Comparison of ENCODE assay signal across 1 cellular context in genomic region chr1:46340404-46341221, GRCh38.
A peak's percentile ranks its signal among the peaks of the same experiment; 100 is the strongest.
TF ChIP-seq lines count a peak whose summit lies in the region.

Gene NSUN4, plus strand, starts transcription at chr1:46340807. Its CDS starts 20 bp downstream, at chr1:46340827.

TF ChIP-seq in GM12878, 131 proteins besides CTCF, POLR2A, EP300 and RAD21 (continued from another document and continues in another):
- TF ChIP-seq PRDM15 (CRISPR knock-in tag; IDR thresholded peaks at IDR 0.05) (no peak), CBX3 (IDR thresholded peaks at IDR 0.05; ENCODE audit: borderline replicate concordance, low read depth) (no peak), RAD51 (IDR thresholded peaks at IDR 0.05) (no peak), POLR2AphosphoS5 (IDR thresholded peaks at IDR 0.05; ENCODE audit: low read length) (peak; percentile 75), ZNF24 (IDR thresholded peaks at IDR 0.05) (no peak), IKZF1 (conservative IDR thresholded peaks at IDR 0.05) (peak; percentile 96), RUNX3 (IDR thresholded peaks at IDR 0.05; ENCODE audit: low read length) (peak; percentile 59), ZNF687 (IDR thresholded peaks at IDR 0.05) (peak; percentile 65; the same call in 1 of the 2 replicates), MAX (IDR thresholded peaks at IDR 0.05; ENCODE audit: low read depth, low read length) (peak; percentile 41; the same call in 1 of the 2 replicates), BRCA1 (IDR thresholded peaks at IDR 0.05; ENCODE audit: low read depth, low read length) (no peak), EGR1 (IDR thresholded peaks at IDR 0.05; ENCODE audit: borderline replicate concordance in 1 of 2, low read depth in 2 of 2, low read length in 2 of 2) (no peak), REST (IDR thresholded peaks at IDR 0.05; ENCODE audit: low read depth, low read length) (no peak), MTA2 (IDR thresholded peaks at IDR 0.05; ENCODE audit: low read depth) (0 out of 2 replicates have a peak, but pooled peaks have one; percentile 40), SUPT20H (IDR thresholded peaks at IDR 0.05; ENCODE audit: borderline replicate concordance, control insufficient read depth, low read depth, low read length) (no peak), ZBTB11 (CRISPR knock-in tag; IDR thresholded peaks at IDR 0.05) (peak; percentile 87), TCF12 (IDR thresholded peaks at IDR 0.05; ENCODE audit: low read depth, low read length) (no peak), PAX5 (IDR thresholded peaks at IDR 0.05; ENCODE audit: borderline replicate concordance, low read depth, low read length) (peak; percentile 50; the same call in 1 of the 2 replicates), RELA (IDR thresholded peaks at IDR 0.05; ENCODE audit: borderline replicate concordance, partially characterized antibody) (peak; percentile 89), EED (IDR thresholded peaks at IDR 0.05; ENCODE audit: low read depth) (peak; percentile 85), NR2F1 (conservative IDR thresholded peaks at IDR 0.05) (no peak), HCFC1 (IDR thresholded peaks at IDR 0.05; ENCODE audit: low read length) (peak; percentile 59), MEF2A (IDR thresholded peaks at IDR 0.05; ENCODE audit: insufficient read depth, low read depth, low read length) (peak; percentile 64; the same call in 1 of the 2 replicates), POU2F2 (IDR thresholded peaks at IDR 0.05; ENCODE audit: borderline replicate concordance, low read depth, low read length) (peak; percentile 54; the same call in 1 of the 3 replicates), SMC3 (IDR thresholded peaks at IDR 0.05; ENCODE audit: borderline replicate concordance, low read length) (peak; percentile 26; the same call in 1 of the 2 replicates), CREB1 (IDR thresholded peaks at IDR 0.05; ENCODE audit: low read depth) (peak; percentile 98), JUNB (IDR thresholded peaks at IDR 0.05) (no peak; the same call in 1 of the 2 replicates), E2F4 (IDR thresholded peaks at IDR 0.05; ENCODE audit: low read depth, low read length) (no peak), YY1 (IDR thresholded peaks at IDR 0.05; ENCODE audit: low read depth, low read length) (peak; percentile 95), ATF2 (IDR thresholded peaks at IDR 0.05; ENCODE audit: low read length) (peak; percentile 62; the same call in 1 of the 2 replicates)
- TF ChIP-seq, protein P1, sequence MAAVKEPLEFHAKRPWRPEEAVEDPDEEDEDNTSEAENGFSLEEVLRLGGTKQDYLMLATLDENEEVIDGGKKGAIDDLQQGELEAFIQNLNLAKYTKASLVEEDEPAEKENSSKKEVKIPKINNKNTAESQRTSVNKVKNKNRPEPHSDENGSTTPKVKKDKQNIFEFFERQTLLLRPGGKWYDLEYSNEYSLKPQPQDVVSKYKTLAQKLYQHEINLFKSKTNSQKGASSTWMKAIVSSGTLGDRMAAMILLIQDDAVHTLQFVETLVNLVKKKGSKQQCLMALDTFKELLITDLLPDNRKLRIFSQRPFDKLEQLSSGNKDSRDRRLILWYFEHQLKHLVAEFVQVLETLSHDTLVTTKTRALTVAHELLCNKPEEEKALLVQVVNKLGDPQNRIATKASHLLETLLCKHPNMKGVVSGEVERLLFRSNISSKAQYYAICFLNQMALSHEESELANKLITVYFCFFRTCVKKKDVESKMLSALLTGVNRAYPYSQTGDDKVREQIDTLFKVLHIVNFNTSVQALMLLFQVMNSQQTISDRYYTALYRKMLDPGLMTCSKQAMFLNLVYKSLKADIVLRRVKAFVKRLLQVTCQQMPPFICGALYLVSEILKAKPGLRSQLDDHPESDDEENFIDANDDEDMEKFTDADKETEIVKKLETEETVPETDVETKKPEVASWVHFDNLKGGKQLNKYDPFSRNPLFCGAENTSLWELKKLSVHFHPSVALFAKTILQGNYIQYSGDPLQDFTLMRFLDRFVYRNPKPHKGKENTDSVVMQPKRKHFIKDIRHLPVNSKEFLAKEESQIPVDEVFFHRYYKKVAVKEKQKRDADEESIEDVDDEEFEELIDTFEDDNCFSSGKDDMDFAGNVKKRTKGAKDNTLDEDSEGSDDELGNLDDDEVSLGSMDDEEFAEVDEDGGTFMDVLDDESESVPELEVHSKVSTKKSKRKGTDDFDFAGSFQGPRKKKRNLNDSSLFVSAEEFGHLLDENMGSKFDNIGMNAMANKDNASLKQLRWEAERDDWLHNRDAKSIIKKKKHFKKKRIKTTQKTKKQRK (IDR thresholded peaks at IDR 0.05; ENCODE audit: low read depth, low read length), result no peak; the same call in 1 of the 2 replicates
